29 cellular contexts compared by ENCODE assay signal in the genomic region with DNA sequence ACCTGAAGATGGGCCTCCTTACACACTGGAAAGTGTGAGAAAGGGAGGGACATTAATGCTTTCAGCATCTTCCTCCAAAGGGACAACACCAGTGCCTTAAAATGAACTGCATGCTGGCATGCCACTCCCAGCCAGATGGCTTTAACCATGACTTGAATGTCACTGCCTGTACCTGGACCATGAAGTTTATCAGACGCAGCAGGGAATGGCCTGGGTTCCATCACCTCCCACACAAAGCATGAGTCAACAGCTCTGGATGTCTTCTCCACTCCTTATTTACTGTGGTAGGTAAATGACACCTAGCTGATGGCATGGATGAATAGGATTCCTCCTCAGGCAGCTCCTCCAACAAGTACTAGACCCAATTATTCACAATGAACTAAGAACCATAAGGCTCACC.
"Had no signal": no experiment of that assay in that cellular context is flagged by ENCODE, and none has a peak within 500 bp of the region (broad histone marks: within the 10 kb centered on the region; RNA-seq: fewer than 3 reads in every experiment).

No MANE protein-coding gene starts in this region.

- DNase-seq: stimulated activated CD4-positive, alpha-beta T cell treated with anti-CD3 and anti-CD28 coated beads, Interleukin-2, amount 100 ng/mL, for 48 hours; stimulated activated CD4-positive, alpha-beta T cell treated with anti-CD3 and anti-CD28 coated beads, Interleukin-4, amount 100 ng/mL, for 1 hour; stimulated activated CD4-positive, alpha-beta T cell treated with anti-CD3 and anti-CD28 coated beads, Interleukin-4, amount 100 ng/mL, for 24 hours; stimulated activated CD4-positive, alpha-beta T cell treated with anti-CD3 and anti-CD28 coated beads, Interleukin-4, amount 100 ng/mL, for 4 hours; stimulated activated CD8-positive, alpha-beta memory T cell treated with anti-CD3 and anti-CD28 coated beads, Interleukin-4, amount 100 ng/mL, for 48 hours; stimulated activated naive B cell treated with anti-CD40 and anti-IgM and Interleukin-4, amounts not matched to agents 10 μg/mL and 1 μg/mL and 100 μg/mL, for 72 hours; stimulated activated naive CD4-positive, alpha-beta T cell; stimulated activated naive CD4-positive, alpha-beta T cell treated with Interleukin-2 at 50 U/mL for 16 hours; stimulated activated naive CD8-positive, alpha-beta T cell treated with anti-CD3 and anti-CD28 coated beads, Interleukin-15, amount 100 ng/mL, for 72 hours; stimulated activated naive CD8-positive, alpha-beta T cell treated with anti-CD3 and anti-CD28 coated beads, Interleukin-15, Interleukin-2, amounts not matched to agents 100 U/mL and 50 U/mL, for 24 hours; stomach; substantia nigra; testis; thyroid gland; tibial artery; transverse colon; trophoblast cell; upper lobe of left lung; upper lobe of right lung; uterus had no signal

- H3K9me3 Mint-ChIP-seq: stimulated activated memory B cell treated with anti-CD40 and anti-IgM and Interleukin-4, amounts not matched to agents 10 μg/mL and 1 μg/mL and 100 μg/mL, for 72 hours; type B pancreatic cell had no signal

- H3K36me3 Mint-ChIP-seq: stimulated activated effector memory CD8-positive, alpha-beta T cell treated with anti-CD3 and anti-CD28 coated beads, Interleukin-12 subunit alpha, Interleukin-12 subunit beta, amount 100 ng/mL, for 72 hours; stimulated activated memory B cell treated with anti-CD40 and anti-IgM and Interleukin-4, amounts not matched to agents 10 μg/mL and 1 μg/mL and 100 μg/mL, for 72 hours; stimulated activated naive B cell treated with anti-CD40 and anti-IgM and Interleukin-4, amounts not matched to agents 10 μg/mL and 1 μg/mL and 100 μg/mL, for 72 hours; type B pancreatic cell had no signal

- H3K4me1 Mint-ChIP-seq: stimulated activated effector memory CD8-positive, alpha-beta T cell treated with anti-CD3 and anti-CD28 coated beads, Interleukin-12 subunit alpha, Interleukin-12 subunit beta, amount 100 ng/mL, for 72 hours; stimulated activated memory B cell treated with anti-CD40 and anti-IgM and Interleukin-4, amounts not matched to agents 10 μg/mL and 1 μg/mL and 100 μg/mL, for 72 hours; stimulated activated naive B cell treated with anti-CD40 and anti-IgM and Interleukin-4, amounts not matched to agents 10 μg/mL and 1 μg/mL and 100 μg/mL, for 72 hours; stimulated activated naive CD8-positive, alpha-beta T cell treated with anti-CD3 and anti-CD28 coated beads, Interleukin-15, amount 100 ng/mL, for 72 hours had no signal

- H3K9me3 ChIP-seq: stomach, testis, thoracic aorta, thyroid gland, tibial artery, transverse colon, upper lobe of left lung, upper lobe of right lung, uterus, vagina had no signal

- H3K4me1 ChIP-seq: stomach, suprapubic skin, testis, thyroid gland, tibial artery, tibial nerve, transverse colon, upper lobe of left lung, upper lobe of right lung, uterus, vagina had no signal

- H3K27ac ChIP-seq: stomach, suprapubic skin, testis, thoracic aorta, thyroid gland, tibial artery, tibial nerve, transverse colon, upper lobe of left lung, upper lobe of right lung, uterus, vagina had no signal

- H3K27ac Mint-ChIP-seq: stimulated activated effector memory CD8-positive, alpha-beta T cell treated with anti-CD3 and anti-CD28 coated beads, Interleukin-12 subunit alpha, Interleukin-12 subunit beta, amount 100 ng/mL, for 72 hours; stimulated activated memory B cell treated with anti-CD40 and anti-IgM and Interleukin-4, amounts not matched to agents 10 μg/mL and 1 μg/mL and 100 μg/mL, for 72 hours; stimulated activated naive B cell treated with anti-CD40 and anti-IgM and Interleukin-4, amounts not matched to agents 10 μg/mL and 1 μg/mL and 100 μg/mL, for 72 hours; stimulated activated naive CD8-positive, alpha-beta T cell treated with anti-CD3 and anti-CD28 coated beads, Interleukin-15, amount 100 ng/mL, for 72 hours; stimulated activated naive CD8-positive, alpha-beta T cell treated with anti-CD3 and anti-CD28 coated beads, Interleukin-15, Interleukin-2, amounts not matched to agents 100 ng/mL and 50 ng/mL, for 24 hours; type B pancreatic cell had no signal

- H3K27me3 Mint-ChIP-seq: stimulated activated naive B cell treated with anti-CD40 and anti-IgM and Interleukin-4, amounts not matched to agents 10 μg/mL and 1 μg/mL and 100 μg/mL, for 72 hours; stimulated activated naive CD8-positive, alpha-beta T cell treated with anti-CD3 and anti-CD28 coated beads, Interleukin-15, amount 100 ng/mL, for 72 hours; stimulated activated naive CD8-positive, alpha-beta T cell treated with anti-CD3 and anti-CD28 coated beads, Interleukin-15, Interleukin-2, amounts not matched to agents 100 ng/mL and 50 ng/mL, for 24 hours; type B pancreatic cell had no signal

- FAIRE-seq: urothelium cell line had no signal

- H3K4me3 Mint-ChIP-seq: stimulated activated effector memory CD8-positive, alpha-beta T cell treated with anti-CD3 and anti-CD28 coated beads, Interleukin-12 subunit alpha, Interleukin-12 subunit beta, amount 100 ng/mL, for 72 hours; stimulated activated memory B cell treated with anti-CD40 and anti-IgM and Interleukin-4, amounts not matched to agents 10 μg/mL and 1 μg/mL and 100 μg/mL, for 72 hours; stimulated activated naive B cell treated with anti-CD40 and anti-IgM and Interleukin-4, amounts not matched to agents 10 μg/mL and 1 μg/mL and 100 μg/mL, for 72 hours; stimulated activated naive CD8-positive, alpha-beta T cell treated with anti-CD3 and anti-CD28 coated beads, Interleukin-15, amount 100 ng/mL, for 72 hours; stimulated activated naive CD8-positive, alpha-beta T cell treated with anti-CD3 and anti-CD28 coated beads, Interleukin-15, Interleukin-2, amounts not matched to agents 100 ng/mL and 50 ng/mL, for 24 hours; type B pancreatic cell had no signal

- H3K36me3 ChIP-seq: stomach, suprapubic skin, thoracic aorta, thyroid gland, tibial artery, tibial nerve, transverse colon, upper lobe of left lung, upper lobe of right lung, uterus, vagina had no signal

- H3K27me3 ChIP-seq: stomach, suprapubic skin, testis, thyroid gland, tibial artery, tibial nerve, transverse colon, upper lobe of left lung, upper lobe of right lung, uterus, vagina had no signal

- ATAC-seq: stimulated activated effector memory CD8-positive, alpha-beta T cell treated with anti-CD3 and anti-CD28 coated beads, Interleukin-12 subunit alpha, Interleukin-12 subunit beta, amount 100 ng/mL, for 72 hours; stimulated activated memory B cell treated with anti-CD40 and anti-IgM and Interleukin-4, amounts not matched to agents 10 μg/mL and 1 μg/mL and 100 μg/mL, for 72 hours; stimulated activated naive B cell treated with anti-CD40 and anti-IgM and Interleukin-4, amounts not matched to agents 10 μg/mL and 1 μg/mL and 100 μg/mL, for 72 hours; stimulated activated naive CD8-positive, alpha-beta T cell treated with anti-CD3 and anti-CD28 coated beads, Interleukin-15, amount 100 ng/mL, for 72 hours; stimulated activated naive CD8-positive, alpha-beta T cell treated with anti-CD3 and anti-CD28 coated beads, Interleukin-15, Interleukin-2, amounts not matched to agents 100 U/mL and 50 U/mL, for 24 hours; upper lobe of right lung had no signal

- H3K4me3 ChIP-seq: stomach, suprapubic skin, testis, thoracic aorta, thyroid gland, tibial artery, tibial nerve, transverse colon, upper lobe of left lung, upper lobe of right lung, uterus, vagina had no signal
